Comparison of ENCODE assay signal across 11 cellular contexts in genomic region chr10:100376656-100377055, GRCh38. TPM values are rescaled to one million over a fixed set of nuclear protein-coding genes. Genes with fewer than 3 reads are reported as not detected.
"Had no signal": no experiment of that assay in that cellular context is flagged by ENCODE, and none has a peak within 500 bp of the region (broad histone marks: within the 10 kb centered on the region; RNA-seq: fewer than 3 reads in every experiment).

No MANE protein-coding gene starts in this region.

RNA-seq across cellular contexts. Expression of gene PKD2L1, which starts 46.6 kb away (rescaled TPM):
- total RNA-seq: activated T-cell treated with anti-CD3 and anti-CD28 coated beads, Interleukin-2, amount 50 U/mL, for 4 hours; cardiac septum; dermis microvascular lymphatic vessel endothelial cell; endothelial cell of umbilical vein; esophagus muscularis mucosa; frontal cortex; left ventricle myocardium inferior; lung microvascular endothelial cell; renal cortical epithelial cell; sciatic nerve had no signal
- polyA plus RNA-seq: endothelial cell of umbilical vein, neural cell had no signal
